In the genomic region with DNA sequence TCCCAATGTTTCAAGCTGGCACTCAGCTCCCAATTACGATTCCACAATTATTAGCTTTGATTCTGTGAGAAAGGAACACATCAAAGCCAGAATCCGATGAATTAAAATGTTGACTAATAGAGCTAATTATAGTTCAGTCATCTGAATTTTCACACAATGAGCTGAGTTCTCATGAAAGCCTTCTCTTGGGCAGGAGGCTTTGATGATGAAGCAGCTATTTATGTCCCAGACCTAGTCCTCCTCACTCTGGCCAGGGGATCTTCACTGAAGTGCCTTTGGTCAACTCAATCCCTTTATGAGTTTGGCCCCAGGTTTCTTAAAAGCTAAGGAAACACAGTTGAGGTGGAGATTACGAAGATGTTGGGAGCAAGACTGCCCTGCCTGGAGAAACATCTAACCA, we compare ENCODE assay signal across 19 cellular contexts.
DNase-seq lines count a peak whose midpoint lies in the region; ATAC-seq and TF ChIP-seq lines count a peak whose summit lies in the region.
"Had no signal": no experiment of that assay in that cellular context is flagged by ENCODE, and none has a peak within 500 bp of the region (broad histone marks: within the 10 kb centered on the region; RNA-seq: fewer than 3 reads in every experiment).

No MANE protein-coding gene starts in this region.

- peaks cover 19% of the 10 kb centered on the region for H3K4me1 ChIP-seq in psoas muscle
- H3K4me1 ChIP-seq: HAP-1 had no signal

- peak; percentile 31 for DNase-seq in SW480 (ENCODE audit: low spot score)
- peak; percentile 45 for DNase-seq in foreskin melanocyte
- no peak for DNase-seq in psoas muscle
- DNase-seq in superior temporal gyrus (ENCODE audit: extremely low spot score), result peak; percentile 48
- DNase-seq: 8988T; ACHN; AML-193; C1 segment of cervical spinal cord; Caco-2; CD8-positive, alpha-beta T cell; DMS153; DND-41; HFFc6 had no signal

- TF ChIP-seq CTCF in psoas muscle (IDR thresholded peaks at IDR 0.05), result no peak

- H3K9me3 ChIP-seq in psoas muscle, result no peaks in the 10 kb centered on the region
- H3K9me3 ChIP-seq: HAP-1 had no signal

- ATAC-seq in psoas muscle, result peak; percentile 62 to 84 (median 72)
- ATAC-seq in GM18502 (IDR thresholded peaks at IDR 0.05; ENCODE audit: poor library complexity, unreplicated experiment), result no peak
- ATAC-seq in HG02981 (IDR thresholded peaks at IDR 0.05; ENCODE audit: unreplicated experiment), result no peak
- ATAC-seq in GM18909 (IDR thresholded peaks at IDR 0.05; ENCODE audit: poor library complexity, unreplicated experiment), result no peak
- ATAC-seq: A549; CD8-positive, alpha-beta T cell; GM23338 had no signal

- no peak overlapping the region for H3K4me3 ChIP-seq in psoas muscle
- H3K4me3 ChIP-seq: A549, GM23338, HAP-1 had no signal

- intact Hi-C loops in psoas muscle (cut with DNase I), result no loop called here

- H3K27ac ChIP-seq in psoas muscle, result peak overlapping the region; percentile 70
- H3K27ac ChIP-seq: A549 had no signal

- H3K27me3 ChIP-seq in psoas muscle (ENCODE audit: insufficient read depth in 3 of 3, low read length in 2 of 3), result no peaks in the 10 kb centered on the region

- no peaks in the 10 kb centered on the region for H3K36me3 ChIP-seq in psoas muscle (ENCODE audit: insufficient read depth in 1 of 2, low read depth in 1 of 2)
- H3K36me3 ChIP-seq: HAP-1 had no signal

- 59 to 79% (median 75%) methylated on average over 3 of the region's 3 CpGs for WGBS in psoas muscle, 3 donors

Comparison
In these comparisons a context has a peak if more than half of its experiments do, and no peak if none do; other contexts are left out.
1. DNase-seq: peak in SW480 (single experiment), foreskin melanocyte (single experiment) and superior temporal gyrus (single experiment); none in psoas muscle (0 of 2).
2. ATAC-seq: peak in psoas muscle (4 of 4); none in GM18502 (single experiment), HG02981 (single experiment) and GM18909 (single experiment).